In the genomic region with DNA sequence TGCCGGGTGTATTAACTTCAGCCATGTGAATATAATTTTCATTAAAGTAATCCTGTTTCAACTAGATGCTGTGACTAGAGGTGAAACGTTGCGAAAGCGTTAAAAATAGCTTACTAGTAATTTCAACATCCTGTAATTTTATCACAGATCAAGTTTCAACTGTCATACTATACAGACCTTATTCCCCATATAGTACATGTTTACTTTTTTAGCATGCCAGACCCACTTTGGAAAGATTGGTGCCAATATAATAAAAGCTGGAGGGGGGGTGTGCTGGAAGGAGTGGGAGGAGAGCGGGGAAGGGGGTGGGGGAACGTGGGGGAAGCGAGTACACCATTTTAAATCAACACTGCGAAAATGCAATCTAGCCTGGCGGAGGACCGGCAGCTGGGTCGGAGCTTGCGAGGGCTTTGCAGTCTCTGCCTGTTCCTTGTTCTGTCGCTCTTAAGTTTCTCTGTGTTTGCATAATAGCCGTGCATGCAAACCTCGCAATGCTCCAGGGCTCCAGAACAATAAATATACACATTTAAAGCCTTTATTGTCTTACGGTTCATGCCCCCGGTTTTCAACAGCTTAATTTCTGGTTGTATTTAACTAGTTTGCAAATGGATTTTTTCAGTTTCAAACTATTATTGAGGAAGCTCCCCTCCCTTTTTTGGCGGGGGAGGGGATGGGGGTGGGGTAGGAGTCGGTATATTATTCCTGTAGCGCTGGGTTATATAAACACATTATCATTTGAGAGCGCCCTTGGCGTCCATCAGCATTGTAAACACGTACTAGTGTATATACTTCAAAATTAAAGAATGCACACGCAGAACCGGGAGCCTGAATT, we compare ENCODE assay signal across 7 cellular contexts. TPM values are rescaled to one million over a fixed set of nuclear protein-coding genes. Genes with fewer than 3 reads are reported as not detected.
DNase-seq lines count a peak whose midpoint lies in the region; ATAC-seq, FAIRE-seq and TF ChIP-seq lines count a peak whose summit lies in the region.

No MANE protein-coding gene starts in this region.

- no peaks in the 10 kb centered on the region for H3K79me2 ChIP-seq in K562 (ENCODE audit: control insufficient read depth, insufficient read depth, low read length)

- no peaks in the 10 kb centered on the region for H4K20me1 ChIP-seq in K562 (replicated peaks; ENCODE audit: control insufficient read depth, insufficient read depth, low read length)

- H3K9me3 ChIP-seq in K562 (replicated peaks; ENCODE audit: control insufficient read depth, insufficient read depth, low read depth, low read length) (no peaks in the 10 kb centered on the region), iPS-15b (ENCODE audit: control insufficient read depth, insufficient read depth, low read length) (no peaks in the 10 kb centered on the region), sigmoid colon (no peaks in the 10 kb centered on the region)

- H3K36me3 ChIP-seq in K562 (ENCODE audit: control insufficient read depth, insufficient read depth, low read length) (no peaks in the 10 kb centered on the region), iPS-15b (ENCODE audit: control insufficient read depth, insufficient read depth, low read length) (no peaks in the 10 kb centered on the region), sigmoid colon (no peaks in the 10 kb centered on the region)

- H3K4me3 ChIP-seq in K562: peak overlapping the region; percentile 51
- peak overlapping the region; percentile 61 for H3K4me3 ChIP-seq in iPS-15b (ENCODE audit: low read depth, low read length)
- peak overlapping the region; percentile 67 to 75 (median 68) for H3K4me3 ChIP-seq in sigmoid colon

- TF ChIP-seq EP300 in K562 (IDR thresholded peaks at IDR 0.05; ENCODE audit: low read length) (peak; percentile 10; the same call in 1 of the 2 replicates), sigmoid colon (IDR thresholded peaks at IDR 0.05) (no peak)

- intact Hi-C loops in K562 (cut with micrococcal nuclease): loop anchor here (2.0 to 5.0 kb wide), 5 partner anchors 63 to 168 kb away; no protein-coding TSS in a partner anchor
- intact Hi-C loops in sigmoid colon (cut with DNase I): loop anchor here (2.0 to 5.0 kb wide), 6 partner anchors 42 to 345 kb away; no protein-coding TSS in a partner anchor

- no TSS peak for BruUV-seq in K562 (replicated peaks; lab: Mats Ljungman, UMichigan)

- FAIRE-seq in K562 (lab: Jason Lieb, UNC): peak; percentile 64

- DNase-seq in NCI-H1092 treated with DMSO at 0.1 percent for 48 hours (lab: John Stamatoyannopoulos, UW) (peak; percentile 92), SKM-1 (lab: John Stamatoyannopoulos, UW; ENCODE audit: unreplicated experiment) (peak; percentile 23), K562 (ENCODE audit: extremely low read depth in 1 of 4, low spot score in 3 of 4) (peak; percentile 60 to 77 (median 70)), sigmoid colon (peak; percentile 82)

- WGBS in K562 (ENCODE audit: insufficient coverage, low coverage, missing lambda C conversion rate): 1% methylated on average over 25 of the region's 25 CpGs
- 0% methylated on average over 25 of the region's 25 CpGs for WGBS in sigmoid colon, 2 donors

- peak overlapping the region; percentile 67; the same call in 2 of the 3 replicates for H3K27ac ChIP-seq in K562 (ENCODE audit: extremely low read depth, low read depth, low read length)
- peak overlapping the region; percentile 93 to 98 (median 96) for H3K27ac ChIP-seq in sigmoid colon

- H3K27me3 ChIP-seq in K562 (ENCODE audit: control insufficient read depth in 2 of 2, insufficient read depth in 2 of 2, low read length in 2 of 2) (no peaks in the 10 kb centered on the region), iPS-15b (ENCODE audit: control insufficient read depth, insufficient read depth, low read length) (peaks cover 43% of the 10 kb centered on the region), sigmoid colon (no peaks in the 10 kb centered on the region)

- no peak for TF ChIP-seq RAD21 in K562 (CRISPR knock-in tag; conservative IDR thresholded peaks at IDR 0.05 in 1 of 2, IDR thresholded peaks at IDR 0.05 in 1 of 2)

- peak overlapping the region; percentile 86 for H3K4me2 ChIP-seq in K562 (ENCODE audit: insufficient read depth, low read length)

- peak; percentile 36 for ATAC-seq in GM18498 (IDR thresholded peaks at IDR 0.05; ENCODE audit: unreplicated experiment)
- ATAC-seq in HG02588 (IDR thresholded peaks at IDR 0.05; ENCODE audit: unreplicated experiment): peak; percentile 30
- ATAC-seq in K562: peak; percentile 40

- H3K4me1 ChIP-seq in K562 (replicated peaks in 1 of 2; ENCODE audit: control insufficient read depth in 2 of 2, insufficient read depth in 2 of 2, low read length in 2 of 2) (peaks cover 12 to 24% of the 10 kb centered on the region in 2 experiments), iPS-15b (ENCODE audit: control insufficient read depth, insufficient read depth, low read length) (peaks cover 12% of the 10 kb centered on the region), sigmoid colon (peaks cover 0 to 42% (median 25%) of the 10 kb centered on the region in 4 donors)

- CTCF ChIA-PET in K562 (lab: Yijun Ruan, JAX; ENCODE audit: low intra/inter-chr PET ratio): no interaction called here

- TF ChIP-seq CTCF in K562 (IDR thresholded peaks at IDR 0.05 in 2 of 3, conservative IDR thresholded peaks at IDR 0.05 in 1 of 3; ENCODE audit: insufficient read depth in 2 of 3, low read depth in 1 of 3, low read length in 3 of 3) (no peak), sigmoid colon (IDR thresholded peaks at IDR 0.05) (no peak)

- peak overlapping the region; percentile 49 to 80; a peak in 3 of 4 replicates for H3K9ac ChIP-seq in K562 (ENCODE audit: insufficient read depth in 1 of 2, low read depth in 2 of 2, low read length in 2 of 2)
- H3K9ac ChIP-seq in iPS-15b (ENCODE audit: low read depth, low read length): no peak overlapping the region

- TF ChIP-seq POLR2A in K562 (conservative IDR thresholded peaks at IDR 0.05): no peak
- no peak for TF ChIP-seq POLR2A in sigmoid colon (IDR thresholded peaks at IDR 0.05)

- POLR2A ChIA-PET in K562 (lab: Yijun Ruan, JAX): interaction anchor here (0.6 kb wide), 1 partner anchor 158 kb away, joined by 3 read pairs; no protein-coding TSS in a partner anchor

- H2AFZ ChIP-seq in K562 (ENCODE audit: low read depth, low read length): peak overlapping the region; percentile 99

- in situ Hi-C loops in K562 (cut with MboI): no loop called here

- no peaks in the 10 kb centered on the region for H3K9me1 ChIP-seq in K562 (ENCODE audit: control insufficient read depth, insufficient read depth, low read length)

TF ChIP-seq in K562, 482 proteins besides CTCF, POLR2A, EP300 and RAD21 (continues in another document):
- TF ChIP-seq C11orf30 (IDR thresholded peaks at IDR 0.05; ENCODE audit: low read depth): peak; percentile 33; the same call in 1 of the 2 replicates
- peak; percentile 61; the same call in 1 of the 2 replicates for TF ChIP-seq ZNF444 (CRISPR knock-in tag; IDR thresholded peaks at IDR 0.05)
- peak; percentile 46 for TF ChIP-seq KDM5B (IDR thresholded peaks at IDR 0.05; ENCODE audit: insufficient replicate concordance, low read depth, low read length)
- peak; percentile 66 for TF ChIP-seq MEF2D (tag; conservative IDR thresholded peaks at IDR 0.05; ENCODE audit: low read depth)
- TF ChIP-seq RBFOX2 (IDR thresholded peaks at IDR 0.05; ENCODE audit: low read depth, low read length): peak; percentile 57
- 0 out of 2 replicates have a peak, but pooled peaks have one; percentile 10 for TF ChIP-seq KLF16 (IDR thresholded peaks at IDR 0.05)
- no peak for TF ChIP-seq ZNF3 (CRISPR knock-in tag; IDR thresholded peaks at IDR 0.05)
- peak in 2 of 3 experiments; percentile 37 to 76 for TF ChIP-seq YY1 (IDR thresholded peaks at IDR 0.05; ENCODE audit: borderline replicate concordance in 1 of 3, control insufficient read depth in 1 of 3, extremely low read depth in 1 of 3, insufficient read depth in 3 of 3, insufficient read length in 1 of 3, insufficient replicate concordance in 2 of 3, low read depth in 1 of 3, low read length in 2 of 3)
- TF ChIP-seq, protein P1, sequence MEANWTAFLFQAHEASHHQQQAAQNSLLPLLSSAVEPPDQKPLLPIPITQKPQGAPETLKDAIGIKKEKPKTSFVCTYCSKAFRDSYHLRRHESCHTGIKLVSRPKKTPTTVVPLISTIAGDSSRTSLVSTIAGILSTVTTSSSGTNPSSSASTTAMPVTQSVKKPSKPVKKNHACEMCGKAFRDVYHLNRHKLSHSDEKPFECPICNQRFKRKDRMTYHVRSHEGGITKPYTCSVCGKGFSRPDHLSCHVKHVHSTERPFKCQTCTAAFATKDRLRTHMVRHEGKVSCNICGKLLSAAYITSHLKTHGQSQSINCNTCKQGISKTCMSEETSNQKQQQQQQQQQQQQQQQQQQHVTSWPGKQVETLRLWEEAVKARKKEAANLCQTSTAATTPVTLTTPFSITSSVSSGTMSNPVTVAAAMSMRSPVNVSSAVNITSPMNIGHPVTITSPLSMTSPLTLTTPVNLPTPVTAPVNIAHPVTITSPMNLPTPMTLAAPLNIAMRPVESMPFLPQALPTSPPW (CRISPR knock-in tag; IDR thresholded peaks at IDR 0.05): peak; percentile 90
- no peak for TF ChIP-seq MTA3 (IDR thresholded peaks at IDR 0.05; ENCODE audit: borderline replicate concordance)
- 0 out of 2 replicates have a peak, but pooled peaks have one; percentile 40 for TF ChIP-seq LEF1 (IDR thresholded peaks at IDR 0.05)
- TF ChIP-seq CEBPB (tag; IDR thresholded peaks at IDR 0.05): peak; percentile 95
- no peak for TF ChIP-seq ZEB2 (IDR thresholded peaks at IDR 0.05)

RNA-seq across cellular contexts. Expression of a gene that starts 1.3 kb away (rescaled TPM):
- 12.6 and 16.5 TPM in 2 replicates for total RNA-seq in K562 (2011; cell fraction: chromatin; rRNA removed; ENCODE audit: low replicate concordance)
- 6.3 and 6.4 TPM in 2 replicates for total RNA-seq in K562 (2011; cell fraction: nucleolus; rRNA removed)
- 7.4 and 9.8 TPM in 2 replicates for total RNA-seq in K562 (2011; cell fraction: nucleoplasm; rRNA removed)
- total RNA-seq in K562 (2014; rRNA removed) (1.4 and 2.1 TPM in 2 replicates), K562 (2014; rRNA removed; fragmentation: Illumina TruSeq; extraction: Trizol) (0.80 and 1.3 TPM in 2 replicates), K562 (2015; rRNA removed; fragmentation: Illumina TruSeq; extraction: Trizol) (0.80 and 0.90 TPM in 2 replicates), K562 (2021) (1.2 and 1.6 TPM in 2 replicates), sigmoid colon (100 to 1,000 TPM in 1 of 4 donors, 10 to 100 TPM in 3; 29.6 to 109 (median 61.1) TPM)
- polyA plus RNA-seq in K562 (2011; rRNA removed) (0.57 and 1.5 TPM in 2 replicates), K562 (2014; fragmentation: Illumina TruSeq; extraction: Trizol) (0.64 and 0.73 TPM in 2 replicates), K562 (2014; fragmentation: Nextera tagmentation; extraction: Ambion mirVana) (1 to 10 TPM in 1 of 2 experiments, under 1 TPM in 1; 0.62 to 1.3 TPM), K562 (2014; rRNA removed) (0.48 and 0.58 TPM in 2 replicates), sigmoid colon (10 to 100 TPM in 1 of 3 donors, 1 to 10 TPM in 2; 2.3 to 13.6 (median 3.0) TPM)
- 0.43 and 1.3 TPM in 2 replicates for polyA plus RNA-seq in K562 (2011; cell fraction: cytosol; rRNA removed)
- polyA plus RNA-seq in K562 (2011; cell fraction: nucleus; rRNA removed): 1.2 and 3.5 TPM in 2 replicates
- 0.61 and 0.71 TPM in 2 replicates for polyA plus RNA-seq in K562 (2012)
- 4.2 and 11.6 TPM in 2 replicates for polyA minus RNA-seq in K562 (2011; rRNA and poly(A)+ RNA removed)
- 2.6 and 3.0 TPM in 2 replicates for polyA minus RNA-seq in K562 (2011; cell fraction: cytosol; rRNA and poly(A)+ RNA removed)
- 7.7 and 12.4 TPM in 2 replicates for polyA minus RNA-seq in K562 (2011; cell fraction: nucleus; rRNA and poly(A)+ RNA removed)

Comparison
In these comparisons a context has a peak if more than half of its experiments do, and no peak if none do; other contexts are left out.
1. Peak in every context shown above with its lines: DNase-seq, ATAC-seq, H3K4me3 ChIP-seq and H3K27ac ChIP-seq.
2. DNase-seq: peak in every context shown above with its lines; median percentile 92 in NCI-H1092 treated with DMSO at 0.1 percent for 48 hours; 82 in sigmoid colon; 70 in K562; 23 in SKM-1.